Comparison of ENCODE assay signal across 9 cellular contexts in the genomic region with DNA sequence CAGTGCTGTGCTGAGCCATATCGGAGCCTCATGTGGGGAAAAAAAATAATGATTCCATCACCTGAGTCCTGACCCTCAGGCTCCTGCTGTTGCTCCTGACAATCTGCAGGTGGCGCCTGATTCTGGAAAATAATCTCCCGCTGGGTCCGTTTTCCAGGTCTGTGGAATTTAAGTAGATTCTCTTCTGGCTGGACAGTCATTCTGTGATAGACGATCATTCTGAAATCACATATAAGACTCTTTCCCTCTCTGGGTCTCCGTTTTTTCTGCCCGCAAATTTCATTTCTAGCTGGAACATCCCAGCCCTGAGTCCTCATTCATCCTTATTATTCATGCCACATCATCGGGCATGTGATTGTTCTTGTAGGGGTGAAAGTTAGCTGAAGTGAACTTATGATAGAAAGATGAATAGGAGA. TPM values are rescaled to one million over a fixed set of nuclear protein-coding genes. Genes with fewer than 3 reads are reported as not detected.
DNase-seq lines count a peak whose midpoint lies in the region; ATAC-seq and FAIRE-seq lines count a peak whose summit lies in the region.
"Had no signal": no experiment of that assay in that cellular context is flagged by ENCODE, and none has a peak within 500 bp of the region (broad histone marks: within the 10 kb centered on the region; RNA-seq: fewer than 3 reads in every experiment).

No MANE protein-coding gene starts in this region.

- no peaks in the 10 kb centered on the region for H3K9me3 Mint-ChIP-seq in T-cell
- H3K9me3 Mint-ChIP-seq: stimulated activated naive CD8-positive, alpha-beta T cell treated with anti-CD3 and anti-CD28 coated beads, Interleukin-15, Interleukin-2, amounts not matched to agents 100 ng/mL and 50 ng/mL, for 24 hours had no signal

- H3K4me3 Mint-ChIP-seq in T-cell, result no peak overlapping the region
- H3K4me3 Mint-ChIP-seq: stimulated activated naive CD8-positive, alpha-beta T cell treated with anti-CD3 and anti-CD28 coated beads, Interleukin-15, Interleukin-2, amounts not matched to agents 100 ng/mL and 50 ng/mL, for 24 hours had no signal

- H3K79me2 ChIP-seq in mesendoderm (ENCODE audit: control insufficient read depth, insufficient read depth, low read length), result no peaks in the 10 kb centered on the region

- H3K4me2 ChIP-seq in mesendoderm (ENCODE audit: low read length), result no peak overlapping the region

- POLR2A ChIA-PET in T-cell (lab: Charles Lee), result interaction anchor here in 1 of 2 donors (0.6 kb wide), 1 partner anchor 523 kb away, joined by 4 read pairs; no protein-coding TSS in a partner anchor

- CTCF ChIA-PET in T-cell (lab: Charles Lee), result interaction anchor here (0.6 to 1.5 kb wide), 3 partner anchors 86 to 327 kb away, joined by 3 to 4 read pairs (median 4); partner anchors contain the start of genes ST6GALNAC4 (in 1 of the 2) and TOR2A (in 1 of the 2)

- H3K9ac ChIP-seq in mesendoderm (ENCODE audit: low read length), result no peak overlapping the region

- no peak overlapping the region for H2BK120ac ChIP-seq in mesendoderm (ENCODE audit: low read depth, low read length)

- H2AK5ac ChIP-seq in mesendoderm (ENCODE audit: low read length), result no peak overlapping the region

- no peaks in the 10 kb centered on the region for H3K4me1 ChIP-seq in mesendoderm (ENCODE audit: control insufficient read depth, low read depth, low read length)

- H3K36me3 Mint-ChIP-seq in T-cell, result no peaks in the 10 kb centered on the region

- H3K4me1 Mint-ChIP-seq in T-cell, result peaks cover 0 to 4% (median 0%) of the 10 kb centered on the region in 3 donors

- H3K27ac Mint-ChIP-seq in T-cell, result no peak overlapping the region
- H3K27ac Mint-ChIP-seq: stimulated activated naive CD8-positive, alpha-beta T cell treated with anti-CD3 and anti-CD28 coated beads, Interleukin-15, Interleukin-2, amounts not matched to agents 100 ng/mL and 50 ng/mL, for 24 hours had no signal

- peak; percentile 34 for DNase-seq in activated naive CD4-positive, alpha-beta T cell treated with Interleukin-2 at 50 U/mL for 16 hours
- DNase-seq in activated naive CD4-positive, alpha-beta T cell treated with anti-CD3 and anti-CD28 coated beads, Interleukin-2, amount 50 U/mL, for 16 hours, result no peak
- peak; percentile 62 to 90 (median 64) for DNase-seq in NCI-H1417 (lab: John Stamatoyannopoulos, UW)
- DNase-seq in T-cell, result peak in 2 of 34 experiments; percentile 6 to 32
- DNase-seq in mesendoderm, result peak; percentile 72
- no peak for DNase-seq in NK-92 treated with Interleukin-12 subunit alpha and Interleukin-12 subunit beta, amount 100 ng/mL, for 24 hours (lab: John Stamatoyannopoulos, UW)

- H4K5ac ChIP-seq in mesendoderm (ENCODE audit: low read length), result no peak overlapping the region

- peaks cover 6 to 15% of the 10 kb centered on the region in 2 donors for H3K27me3 Mint-ChIP-seq in T-cell

- H3K36me3 ChIP-seq in mesendoderm (ENCODE audit: control insufficient read depth, insufficient read depth, low read length), result no peaks in the 10 kb centered on the region

- no peak overlapping the region for H3K27ac ChIP-seq in mesendoderm (ENCODE audit: low read depth, low read length)

- FAIRE-seq in endometrium (lab: Jason Lieb, UNC), result peak; percentile 68

- H3K56ac ChIP-seq in mesendoderm (ENCODE audit: low read length), result no peak overlapping the region

- no peak overlapping the region for H4K8ac ChIP-seq in mesendoderm (ENCODE audit: low read depth, low read length)

- no peak overlapping the region for H3K23ac ChIP-seq in mesendoderm (ENCODE audit: low read length)

- no peak overlapping the region for H2BK15ac ChIP-seq in mesendoderm (replicated peaks; ENCODE audit: low read depth)

- WGBS in mesendoderm (ENCODE audit: extremely low coverage, insufficient coverage, low lambda C conversion rate), result no CpG with 5 or more reads among the region's 8 CpGs

- H3K27me3 ChIP-seq in mesendoderm (ENCODE audit: insufficient read depth, low read length, poor library complexity), result no peaks in the 10 kb centered on the region

- no peak overlapping the region for H2BK5ac ChIP-seq in mesendoderm (ENCODE audit: low read length)

- H3K4me3 ChIP-seq in mesendoderm (ENCODE audit: low read length), result no peak overlapping the region

- no peak overlapping the region for H3K18ac ChIP-seq in mesendoderm (ENCODE audit: low read length)

- H3K79me1 ChIP-seq in mesendoderm (ENCODE audit: low read length), result no peaks in the 10 kb centered on the region

- ATAC-seq in T-cell (replicated peaks in 1 of 4), result peak; percentile 63 to 71 (median 66)
- ATAC-seq in GM21528 (IDR thresholded peaks at IDR 0.05; ENCODE audit: low FRiP score, unreplicated experiment), result no peak

- no peak overlapping the region for H3K4ac ChIP-seq in mesendoderm (ENCODE audit: low read depth, low read length)

RNA-seq across cellular contexts. Expression of gene STXBP1, which starts 22.1 kb away (rescaled TPM):
- total RNA-seq in T-cell, result 10 to 100 TPM in 4 of 5 donors, 1 to 10 TPM in 1; 3.8 to 18.2 (median 17.3) TPM
- 17.7 TPM for polyA plus RNA-seq in mesendoderm (2013, experiment 1 of 2)
- 18.7 TPM for polyA plus RNA-seq in mesendoderm (2013, experiment 2 of 2)

Comparison
In these comparisons a context has a peak if more than half of its experiments do, and no peak if none do; other contexts are left out.
1. DNase-seq: peak in activated naive CD4-positive, alpha-beta T cell treated with Interleukin-2 at 50 U/mL for 16 hours (single experiment), NCI-H1417 (3 of 3) and mesendoderm (single experiment); none in activated naive CD4-positive, alpha-beta T cell treated with anti-CD3 and anti-CD28 coated beads, Interleukin-2, amount 50 U/mL, for 16 hours (single experiment) and NK-92 treated with Interleukin-12 subunit alpha and Interleukin-12 subunit beta, amount 100 ng/mL, for 24 hours (single experiment).